ENCODE assay signal across 24 cellular contexts in genomic region chr4:118845552-118846065, GRCh38.
"Had no signal": no experiment of that assay in that cellular context is flagged by ENCODE, and none has a peak within 500 bp of the region (broad histone marks: within the 10 kb centered on the region; RNA-seq: fewer than 3 reads in every experiment).

No MANE protein-coding gene starts in this region.

- H3K36me3 ChIP-seq: adrenal gland, ascending aorta, brain microvascular endothelial cell, left lung, uterus had no signal

- H3K9me3 Mint-ChIP-seq: activated T-cell treated with anti-CD3 and anti-CD28 coated beads, Interleukin-2, amount 50 U/mL, for 24 hours; activated T-helper 17 cell treated with anti-CD3 and anti-CD28 coated beads, Interleukin-2, amount 50 U/mL, for 72 hours; dendritic cell treated with granulocyte-macrophage colony-stimulating factor and Interleukin-4, amounts not matched to agents 40 ng/mL and 50 ng/mL, for 4 days; stimulated activated memory B cell treated with anti-CD40 and anti-IgM and Interleukin-4, amounts not matched to agents 10 μg/mL and 1 μg/mL and 100 μg/mL, for 72 hours had no signal

- H3K4me3 Mint-ChIP-seq: activated B cell treated with CpG ODN at 0.5 μM for 24 hours; activated CD4-positive, alpha-beta T cell treated with anti-CD3 and anti-CD28 coated beads for 36 hours; activated naive CD8-positive, alpha-beta T cell; activated T-cell treated with anti-CD3 and anti-CD28 coated beads, Interleukin-2, amount 50 U/mL, for 24 hours; activated T-helper 17 cell treated with anti-CD3 and anti-CD28 coated beads, Interleukin-2, amount 50 U/mL, for 72 hours; dendritic cell treated with granulocyte-macrophage colony-stimulating factor and Interleukin-4, amounts not matched to agents 40 ng/mL and 50 ng/mL, for 4 days; natural killer cell; stimulated activated memory B cell treated with anti-CD40 and anti-IgM and Interleukin-4, amounts not matched to agents 10 μg/mL and 1 μg/mL and 100 μg/mL, for 72 hours had no signal

- H3K27ac Mint-ChIP-seq: activated B cell treated with CpG ODN at 0.5 μM for 24 hours; activated CD4-positive, alpha-beta T cell treated with anti-CD3 and anti-CD28 coated beads for 36 hours; activated naive CD8-positive, alpha-beta T cell; activated T-cell treated with anti-CD3 and anti-CD28 coated beads, Interleukin-2, amount 50 U/mL, for 24 hours; activated T-helper 17 cell treated with anti-CD3 and anti-CD28 coated beads, Interleukin-2, amount 50 U/mL, for 72 hours; dendritic cell treated with granulocyte-macrophage colony-stimulating factor and Interleukin-4, amounts not matched to agents 40 ng/mL and 50 ng/mL, for 4 days; natural killer cell; stimulated activated memory B cell treated with anti-CD40 and anti-IgM and Interleukin-4, amounts not matched to agents 10 μg/mL and 1 μg/mL and 100 μg/mL, for 72 hours had no signal

- H3K9me3 ChIP-seq: adrenal gland, ascending aorta, left lung, testis, uterus had no signal

- H3K4me1 ChIP-seq: adrenal gland, ascending aorta, left lung, testis, uterus had no signal

- H3K36me3 Mint-ChIP-seq: activated naive CD8-positive, alpha-beta T cell; natural killer cell had no signal

- DNase-seq: activated B cell treated with CpG ODN at 0.5 μM for 24 hours; activated CD4-positive, alpha-beta T cell treated with anti-CD3 and anti-CD28 coated beads for 36 hours; activated CD4-positive, alpha-beta T cell treated with anti-CD3 and anti-CD28 coated beads, Interleukin-2, amount 50 U/mL, for 4 hours; activated CD8-positive, alpha-beta memory T cell treated with anti-CD3 and anti-CD28 coated beads for 24 hours; activated CD8-positive, alpha-beta memory T cell treated with anti-CD3 and anti-CD28 coated beads, Interleukin-2, amount 50 U/mL, for 4 hours; activated T-cell treated with anti-CD3 and anti-CD28 coated beads, Interleukin-2, amount 50 U/mL, for 24 hours; adrenal gland; brain microvascular endothelial cell; caudate nucleus; effector CD4-positive, alpha-beta T cell; foreskin fibroblast; left lung; natural killer cell; stimulated activated CD4-positive, alpha-beta T cell treated with anti-CD3 and anti-CD28 coated beads, Interleukin-15, amount 100 ng/mL, for 24 hours; testis; trophoblast cell; uterus had no signal

- H3K27me3 ChIP-seq: adrenal gland, ascending aorta, brain microvascular endothelial cell, left lung, testis, uterus had no signal

- H3K27ac ChIP-seq: adrenal gland, ascending aorta, brain microvascular endothelial cell, left lung, testis, uterus had no signal

- ATAC-seq: activated CD4-positive, alpha-beta T cell treated with anti-CD3 and anti-CD28 coated beads for 36 hours; activated T-helper 17 cell treated with anti-CD3 and anti-CD28 coated beads, Interleukin-2, amount 50 U/mL, for 72 hours; left lung; natural killer cell; sciatic nerve; stimulated activated memory B cell treated with anti-CD40 and anti-IgM and Interleukin-4, amounts not matched to agents 10 μg/mL and 1 μg/mL and 100 μg/mL, for 72 hours had no signal

- H3K4me3 ChIP-seq: adrenal gland, ascending aorta, left lung, smooth muscle cell, testis, uterus had no signal
